23 cellular contexts compared by ENCODE assay signal in genomic region chr6:166872431-166873139, GRCh38.
"Had no signal": no experiment of that assay in that cellular context is flagged by ENCODE, and none has a peak within 500 bp of the region (broad histone marks: within the 10 kb centered on the region; RNA-seq: fewer than 3 reads in every experiment).

No MANE protein-coding gene starts in this region.

- H3K9me3 ChIP-seq: gastrocnemius medialis, left lung, ovary, right lobe of liver, testis, transverse colon had no signal

- H3K27ac ChIP-seq: brain microvascular endothelial cell, coronary artery, gastrocnemius medialis, left lung, ovary, right lobe of liver, testis, transverse colon had no signal

- DNase-seq: activated B cell treated with CpG ODN at 0.5 μM for 24 hours; activated CD4-positive, alpha-beta T cell treated with anti-CD3 and anti-CD28 coated beads for 36 hours; activated CD4-positive, alpha-beta T cell treated with anti-CD3 and anti-CD28 coated beads, Interleukin-2, amount 50 U/mL, for 48 hours; activated CD8-positive, alpha-beta memory T cell treated with anti-CD3 and anti-CD28 coated beads for 24 hours; activated effector memory CD4-positive, alpha-beta T cell treated with Interleukin-2 at 50 U/mL for 16 hours; activated naive CD4-positive, alpha-beta T cell treated with Interleukin-2 at 50 U/mL for 16 hours; brain microvascular endothelial cell; dorsolateral prefrontal cortex; effector memory CD4-positive, alpha-beta T cell; gastrocnemius medialis; glutamatergic neuron; left lung; naive B cell; nephron progenitor cell; ovary; right lobe of liver; stimulated activated CD4-positive, alpha-beta T cell treated with anti-CD3 and anti-CD28 coated beads, Interleukin-12 subunit alpha, Interleukin-12 subunit beta, amount 100 ng/mL, for 4 hours; stimulated activated CD4-positive, alpha-beta T cell treated with anti-CD3 and anti-CD28 coated beads, Interleukin-4, amount 100 ng/mL, for 1 hour; stimulated activated naive CD8-positive, alpha-beta T cell treated with anti-CD3 and anti-CD28 coated beads, Interleukin-15, Interleukin-2, amounts not matched to agents 100 U/mL and 50 U/mL, for 24 hours; testis; transverse colon had no signal

- H3K4me3 ChIP-seq: coronary artery, dorsolateral prefrontal cortex, gastrocnemius medialis, left lung, ovary, right lobe of liver, testis, transverse colon had no signal

- H3K4me1 ChIP-seq: gastrocnemius medialis, left lung, right lobe of liver, testis had no signal

- ATAC-seq: activated CD4-positive, alpha-beta T cell treated with anti-CD3 and anti-CD28 coated beads for 36 hours; gastrocnemius medialis; left lung; right lobe of liver; stimulated activated naive CD8-positive, alpha-beta T cell treated with anti-CD3 and anti-CD28 coated beads, Interleukin-15, Interleukin-2, amounts not matched to agents 100 U/mL and 50 U/mL, for 24 hours had no signal

- H3K27me3 ChIP-seq: brain microvascular endothelial cell, dorsolateral prefrontal cortex, left lung, ovary, right lobe of liver, testis, transverse colon had no signal

- FAIRE-seq: astrocyte had no signal

- H3K36me3 ChIP-seq: brain microvascular endothelial cell, gastrocnemius medialis, left lung, ovary, right lobe of liver, transverse colon had no signal
